In genomic region chr9:128108784-128109709, GRCh38 we compare ENCODE assay signal across 17 cellular contexts. TPM values are rescaled to one million over a fixed set of nuclear protein-coding genes. Genes with fewer than 3 reads are reported as not detected.
A peak's percentile ranks its signal among the peaks of the same experiment; 100 is the strongest.
DNase-seq lines count a peak whose midpoint lies in the region; ATAC-seq and TF ChIP-seq lines count a peak whose summit lies in the region.
"Had no signal": no experiment of that assay in that cellular context is flagged by ENCODE, and none has a peak within 500 bp of the region (broad histone marks: within the 10 kb centered on the region; RNA-seq: fewer than 3 reads in every experiment).

No MANE protein-coding gene starts in this region.

- ATAC-seq in Right ventricle myocardium inferior = no peak
- no peak for ATAC-seq in gastroesophageal sphincter
- ATAC-seq in GM21825 (IDR thresholded peaks at IDR 0.05; ENCODE audit: unreplicated experiment) = no peak
- no peak for ATAC-seq in activated CD4-positive, CD25-positive, alpha-beta regulatory T cell treated with anti-CD3 and anti-CD28 coated beads, Interleukin-2, amount 50 U/mL, for 24 hours
- ATAC-seq: stimulated activated naive CD8-positive, alpha-beta T cell treated with anti-CD3 and anti-CD28 coated beads, Interleukin-15, Interleukin-2, amounts not matched to agents 100 U/mL and 50 U/mL, for 24 hours had no signal

- peaks cover 28% of the 10 kb centered on the region for H3K36me3 ChIP-seq in cardiac muscle cell
- peaks cover 0 to 67% of the 10 kb centered on the region in 2 donors for H3K36me3 ChIP-seq in gastroesophageal sphincter
- no peaks in the 10 kb centered on the region for H3K36me3 ChIP-seq in uterus
- H3K36me3 ChIP-seq in effector memory CD4-positive, alpha-beta T cell (ENCODE audit: control insufficient read depth, insufficient read depth, low read length) = peaks cover 54% of the 10 kb centered on the region
- H3K36me3 ChIP-seq: neural progenitor cell had no signal

- 58 to 70% methylated on average over 11 to 12 of the region's 26 CpGs for WGBS in gastroesophageal sphincter (ENCODE audit: low coverage in 1 of 2), 2 donors

- no peak overlapping the region for H3K4me3 ChIP-seq in cardiac muscle cell
- H3K4me3 ChIP-seq in gastroesophageal sphincter = no peak overlapping the region
- H3K4me3 ChIP-seq in uterus = no peak overlapping the region
- H3K4me3 ChIP-seq in effector memory CD4-positive, alpha-beta T cell (ENCODE audit: insufficient read depth, low read depth, low read length, poor library complexity, severe bottlenecking) = no peak overlapping the region
- H3K4me3 ChIP-seq: neural progenitor cell, skin epidermis had no signal

- no peak for TF ChIP-seq POLR2A in gastroesophageal sphincter (IDR thresholded peaks at IDR 0.05)
- no peak for TF ChIP-seq POLR2A in uterus (IDR thresholded peaks at IDR 0.05)

- intact Hi-C loops in Right ventricle myocardium inferior (cut with DNase I) (no loop called here), uterus (cut with DNase I; ENCODE audit: low total_unique reads) (no loop called here)

- TF ChIP-seq CTCF in cardiac muscle cell (IDR thresholded peaks at IDR 0.05; ENCODE audit: low read depth, low read length) (no peak), gastroesophageal sphincter (IDR thresholded peaks at IDR 0.05) (no peak), uterus (IDR thresholded peaks at IDR 0.05) (no peak)

- H3K27ac ChIP-seq in cardiac muscle cell = peak overlapping the region; percentile 4
- peak overlapping the region in 3 of 4 donors; percentile 22 to 43 (median 38) for H3K27ac ChIP-seq in gastroesophageal sphincter
- H3K27ac ChIP-seq in uterus = peak overlapping the region; percentile 21
- H3K27ac ChIP-seq in effector memory CD4-positive, alpha-beta T cell (ENCODE audit: insufficient read depth, low read length, poor library complexity, severe bottlenecking) = no peak overlapping the region
- H3K27ac ChIP-seq: neural progenitor cell, skin epidermis had no signal

- H3K27me3 ChIP-seq in cardiac muscle cell (no peaks in the 10 kb centered on the region), gastroesophageal sphincter (no peaks in the 10 kb centered on the region), uterus (no peaks in the 10 kb centered on the region)
- no peaks in the 10 kb centered on the region for H3K27me3 ChIP-seq in effector memory CD4-positive, alpha-beta T cell (replicated peaks; ENCODE audit: control insufficient read depth, insufficient read depth, low read length, poor library complexity, severe bottlenecking)
- H3K27me3 ChIP-seq: neural progenitor cell had no signal

- no peaks in the 10 kb centered on the region for H3K9me3 ChIP-seq in cardiac muscle cell (ENCODE audit: low read depth)
- no peaks in the 10 kb centered on the region for H3K9me3 ChIP-seq in gastroesophageal sphincter
- no peaks in the 10 kb centered on the region for H3K9me3 ChIP-seq in uterus
- H3K9me3 ChIP-seq in effector memory CD4-positive, alpha-beta T cell (ENCODE audit: control insufficient read depth, low read length) = no peaks in the 10 kb centered on the region

- TF ChIP-seq EP300 in gastroesophageal sphincter (IDR thresholded peaks at IDR 0.05) = no peak

- peaks cover 19% of the 10 kb centered on the region for H3K4me1 ChIP-seq in cardiac muscle cell (ENCODE audit: low read depth)
- H3K4me1 ChIP-seq in gastroesophageal sphincter = peaks cover 0 to 26% (median 0%) of the 10 kb centered on the region in 3 donors
- peaks cover 1 to 3% of the 10 kb centered on the region in 2 donors for H3K4me1 ChIP-seq in uterus
- H3K4me1 ChIP-seq in effector memory CD4-positive, alpha-beta T cell (ENCODE audit: control insufficient read depth, insufficient read depth, low read length, poor library complexity, severe bottlenecking) = no peaks in the 10 kb centered on the region
- H3K4me1 ChIP-seq: neural progenitor cell had no signal

- DNase-seq in cardiac muscle cell (ENCODE audit: low read depth in 1 of 2, low spot score in 1 of 2) (no peak), Right ventricle myocardium inferior (ENCODE audit: missing footprints) (no peak), myocyte (ENCODE audit: low read depth) (peak; percentile 43), uterus (no peak)
- DNase-seq in effector memory CD4-positive, alpha-beta T cell = no peak
- DNase-seq: activated CD4-positive, alpha-beta memory T cell treated with anti-CD3 and anti-CD28 coated beads, Interleukin-2, amount 10 ng/mL, durations not matched to agents 7 days and 5 days; activated naive CD4-positive, alpha-beta T cell treated with anti-CD3 and anti-CD28 coated beads, Interleukin-2, amount 50 U/mL, for 16 hours; erythroblast; NK-92 treated with Interleukin-12 subunit alpha and Interleukin-12 subunit beta, amount 100 ng/mL, for 24 hours; SIG-M5; stimulated activated naive CD8-positive, alpha-beta T cell treated with anti-CD3 and anti-CD28 coated beads, Interleukin-15, Interleukin-2, amounts not matched to agents 100 U/mL and 50 U/mL, for 24 hours had no signal

RNA-seq across cellular contexts. Expression of gene PTGES2, which starts 18.5 kb away (rescaled TPM):
- total RNA-seq in cardiac muscle cell (132 and 141 TPM in 2 replicates), Right ventricle myocardium inferior (158 TPM), gastroesophageal sphincter (10 to 100 TPM; 46.1 to 85.8 (median 57.5) TPM), myocyte (65.9 and 68.6 TPM in 2 replicates), uterus (100 to 1,000 TPM in 1 of 4 donors, 10 to 100 TPM in 3; 21.5 to 173 (median 64.2) TPM)
- polyA plus RNA-seq in cardiac muscle cell = 206 and 240 TPM in 2 replicates
- polyA plus RNA-seq in myocyte (2012) = 60.2 TPM

RNA-seq across cellular contexts. Expression of gene LCN2, which starts 40.2 kb away (rescaled TPM):
- total RNA-seq in cardiac muscle cell (not detected in 2 replicates), Right ventricle myocardium inferior (not detected), gastroesophageal sphincter (100 to 1,000 TPM in 1 of 4 donors, 1 to 10 TPM in 1, under 1 TPM in 1, not detected in 1; 0.58 to 222 (median 1.4) TPM), myocyte (not detected in 2 replicates), uterus (1 to 10 TPM in 1 of 4 donors, under 1 TPM in 1, not detected in 2; 0.98 to 2.6 TPM)
- 1.2 TPM in 1 of 2 replicates, not detected in the other for polyA plus RNA-seq in cardiac muscle cell
- not detected for polyA plus RNA-seq in myocyte (2012)
- total RNA-seq: activated CD4-positive, alpha-beta memory T cell treated with anti-CD3 and anti-CD28 coated beads, Interleukin-2, amount 10 ng/mL, durations not matched to agents 7 days and 5 days; HT1080 had no signal

RNA-seq across cellular contexts. Expression of gene SLC25A25, which starts 41.0 kb away (rescaled TPM):
- total RNA-seq in cardiac muscle cell (13.0 and 15.8 TPM in 2 replicates), Right ventricle myocardium inferior (5.9 TPM), gastroesophageal sphincter (10 to 100 TPM; 16.1 to 64.1 (median 18.3) TPM), myocyte (36.5 and 46.1 TPM in 2 replicates), uterus (10 to 100 TPM; 14.3 to 49.7 (median 49.0) TPM)
- polyA plus RNA-seq in cardiac muscle cell = 9.1 and 9.8 TPM in 2 replicates
- 19.5 TPM for polyA plus RNA-seq in myocyte (2012)

RNA-seq across cellular contexts. Expression of gene NAIF1, which starts 41.9 kb away (rescaled TPM):
- total RNA-seq in cardiac muscle cell (9.4 and 15.2 TPM in 2 replicates), Right ventricle myocardium inferior (5.1 TPM), gastroesophageal sphincter (10 to 100 TPM in 1 of 4 donors, 1 to 10 TPM in 3; 5.3 to 11.4 (median 8.6) TPM), myocyte (9.9 and 12.3 TPM in 2 replicates), uterus (10 to 100 TPM in 2 of 4 donors, 1 to 10 TPM in 2; 3.8 to 27.4 (median 10.6) TPM)
- 6.9 and 10.9 TPM in 2 replicates for polyA plus RNA-seq in cardiac muscle cell
- polyA plus RNA-seq in myocyte (2012) = 11.2 TPM

RNA-seq across cellular contexts. Expression of gene BBLN, which starts 51.0 kb away (rescaled TPM):
- total RNA-seq in cardiac muscle cell (595 and 729 TPM in 2 replicates), Right ventricle myocardium inferior (36.1 TPM), gastroesophageal sphincter (100 to 1,000 TPM; 139 to 165 (median 145) TPM), myocyte (286 and 586 TPM in 2 replicates), uterus (100 to 1,000 TPM in 2 of 4 donors, 10 to 100 TPM in 2; 31.3 to 198 (median 96.0) TPM)
- polyA plus RNA-seq in cardiac muscle cell = 243 and 262 TPM in 2 replicates
- 116 TPM for polyA plus RNA-seq in myocyte (2012)
